7 cellular contexts compared by ENCODE assay signal in genomic region chr18:79963658-79964329, GRCh38. TPM values are rescaled to one million over a fixed set of nuclear protein-coding genes. Genes with fewer than 3 reads are reported as not detected.
DNase-seq lines count a peak whose midpoint lies in the region; ATAC-seq and TF ChIP-seq lines count a peak whose summit lies in the region.

No MANE protein-coding gene starts in this region.

- H3K9ac ChIP-seq in stomach smooth muscle (ENCODE audit: low read length in 2 of 2): no peak overlapping the region

- peaks cover 20% of the 10 kb centered on the region for H3K4me1 Mint-ChIP-seq in activated naive CD8-positive, alpha-beta T cell treated with anti-CD3 and anti-CD28 coated beads, Interleukin-2, amount 10 ng/mL, durations not matched to agents 7 days and 5 days
- peaks cover 18 to 41% of the 10 kb centered on the region in 2 donors for H3K4me1 Mint-ChIP-seq in immature natural killer cell

- H3K27ac Mint-ChIP-seq in activated naive CD8-positive, alpha-beta T cell treated with anti-CD3 and anti-CD28 coated beads, Interleukin-2, amount 10 ng/mL, durations not matched to agents 7 days and 5 days: peak overlapping the region; percentile 16
- H3K27ac Mint-ChIP-seq in immature natural killer cell: peak overlapping the region in 2 of 6 donors; percentile 35 to 68

- H3K9me3 ChIP-seq in stomach smooth muscle (ENCODE audit: control insufficient read depth in 2 of 2, low read length in 2 of 2): no peaks in the 10 kb centered on the region

- H3K36me3 Mint-ChIP-seq in activated naive CD8-positive, alpha-beta T cell treated with anti-CD3 and anti-CD28 coated beads, Interleukin-2, amount 10 ng/mL, durations not matched to agents 7 days and 5 days: peaks cover 1% of the 10 kb centered on the region
- H3K36me3 Mint-ChIP-seq in immature natural killer cell: no peaks in the 10 kb centered on the region

- no peak for ATAC-seq in activated naive CD8-positive, alpha-beta T cell treated with anti-CD3 and anti-CD28 coated beads, Interleukin-2, amount 10 ng/mL, durations not matched to agents 7 days and 5 days (ENCODE audit: low read depth)
- ATAC-seq in GM21367 (IDR thresholded peaks at IDR 0.05; ENCODE audit: unreplicated experiment) (no peak), GM21619 (IDR thresholded peaks at IDR 0.05; ENCODE audit: unreplicated experiment) (no peak)

- H3K27me3 ChIP-seq in HL-60 (ENCODE audit: insufficient read depth, poor library complexity, severe bottlenecking) (no peaks in the 10 kb centered on the region), stomach smooth muscle (ENCODE audit: control insufficient read depth in 1 of 2, insufficient read depth in 2 of 2, low read length in 2 of 2) (peaks cover 2 to 20% of the 10 kb centered on the region in 2 donors)

- H3K27me3 Mint-ChIP-seq in activated naive CD8-positive, alpha-beta T cell treated with anti-CD3 and anti-CD28 coated beads, Interleukin-2, amount 10 ng/mL, durations not matched to agents 7 days and 5 days: peaks cover 2% of the 10 kb centered on the region
- H3K27me3 Mint-ChIP-seq in immature natural killer cell (ENCODE audit: low read depth in 3 of 3): peaks cover 2 to 6% (median 4%) of the 10 kb centered on the region in 3 donors

- H3K27ac ChIP-seq in HL-60 (replicated peaks): no peak overlapping the region
- H3K27ac ChIP-seq in stomach smooth muscle (ENCODE audit: low read length): no peak overlapping the region

- DNase-seq in HL-60 (ENCODE audit: low read depth in 1 of 2, low spot score in 1 of 2) (no peak), immature natural killer cell (no peak), AML-193 (lab: John Stamatoyannopoulos, UW) (no peak)
- DNase-seq in activated naive CD8-positive, alpha-beta T cell treated with anti-CD3 and anti-CD28 coated beads, Interleukin-2, amount 10 ng/mL, durations not matched to agents 7 days and 5 days: no peak

- H3K36me3 ChIP-seq in stomach smooth muscle (ENCODE audit: control insufficient read depth in 2 of 2, insufficient read depth in 2 of 2, low read length in 2 of 2): no peaks in the 10 kb centered on the region

- no peaks in the 10 kb centered on the region for H3K9me3 Mint-ChIP-seq in activated naive CD8-positive, alpha-beta T cell treated with anti-CD3 and anti-CD28 coated beads, Interleukin-2, amount 10 ng/mL, durations not matched to agents 7 days and 5 days
- H3K9me3 Mint-ChIP-seq in immature natural killer cell: no peaks in the 10 kb centered on the region

- no peak for TF ChIP-seq CTCF in HL-60 (IDR thresholded peaks at IDR 0.05; ENCODE audit: insufficient read depth, low read length)

- H3K4me1 ChIP-seq in stomach smooth muscle (ENCODE audit: control insufficient read depth, insufficient read depth, low read length): peaks cover 14% of the 10 kb centered on the region

- H3K4me3 ChIP-seq in HL-60 (replicated peaks; ENCODE audit: insufficient read depth, low read length) (peak overlapping the region; percentile 48), stomach smooth muscle (ENCODE audit: low read length in 2 of 2) (peak overlapping the region; percentile 16 to 71)

- H3K4me3 Mint-ChIP-seq in activated naive CD8-positive, alpha-beta T cell treated with anti-CD3 and anti-CD28 coated beads, Interleukin-2, amount 10 ng/mL, durations not matched to agents 7 days and 5 days: peak overlapping the region; percentile 40
- peak overlapping the region; percentile 56 to 84 (median 77) for H3K4me3 Mint-ChIP-seq in immature natural killer cell

- POLR2A ChIA-PET in activated naive CD8-positive, alpha-beta T cell treated with anti-CD3 and anti-CD28 coated beads, Interleukin-2, amount 10 ng/mL, durations not matched to agents 7 days and 5 days (lab: Charles Lee): interaction anchor here (0.5 to 1.4 kb wide), 4 partner anchors 11 to 70 kb away, joined by 3 to 4 read pairs (median 3); no protein-coding TSS in a partner anchor

RNA-seq across cellular contexts. Expression of gene HSBP1L1, which starts 0.6 kb away (rescaled TPM):
- total RNA-seq in activated naive CD8-positive, alpha-beta T cell treated with anti-CD3 and anti-CD28 coated beads, Interleukin-2, amount 10 ng/mL, durations not matched to agents 7 days and 5 days: 10 to 100 TPM; 14.0 to 18.0 TPM
- polyA plus RNA-seq in immature natural killer cell: 10 to 100 TPM in 1 of 3 donors, 1 to 10 TPM in 2; 4.2 to 11.8 (median 9.8) TPM

RNA-seq across cellular contexts. Expression of gene SLC66A2, which starts 12.3 kb away (rescaled TPM):
- 10 to 100 TPM; 29.0 to 29.2 TPM for total RNA-seq in activated naive CD8-positive, alpha-beta T cell treated with anti-CD3 and anti-CD28 coated beads, Interleukin-2, amount 10 ng/mL, durations not matched to agents 7 days and 5 days
- polyA plus RNA-seq in immature natural killer cell: 10 to 100 TPM in 2 of 3 donors, 1 to 10 TPM in 1; 9.0 to 16.5 (median 11.8) TPM

RNA-seq across cellular contexts. Expression of gene TXNL4A, which starts 24.6 kb away (rescaled TPM):
- total RNA-seq in activated naive CD8-positive, alpha-beta T cell treated with anti-CD3 and anti-CD28 coated beads, Interleukin-2, amount 10 ng/mL, durations not matched to agents 7 days and 5 days: 100 to 1,000 TPM; 106 to 107 TPM
- 100 to 1,000 TPM; 209 to 330 (median 248) TPM for polyA plus RNA-seq in immature natural killer cell
